ENCODE assay signal across 13 cellular contexts in the genomic region with DNA sequence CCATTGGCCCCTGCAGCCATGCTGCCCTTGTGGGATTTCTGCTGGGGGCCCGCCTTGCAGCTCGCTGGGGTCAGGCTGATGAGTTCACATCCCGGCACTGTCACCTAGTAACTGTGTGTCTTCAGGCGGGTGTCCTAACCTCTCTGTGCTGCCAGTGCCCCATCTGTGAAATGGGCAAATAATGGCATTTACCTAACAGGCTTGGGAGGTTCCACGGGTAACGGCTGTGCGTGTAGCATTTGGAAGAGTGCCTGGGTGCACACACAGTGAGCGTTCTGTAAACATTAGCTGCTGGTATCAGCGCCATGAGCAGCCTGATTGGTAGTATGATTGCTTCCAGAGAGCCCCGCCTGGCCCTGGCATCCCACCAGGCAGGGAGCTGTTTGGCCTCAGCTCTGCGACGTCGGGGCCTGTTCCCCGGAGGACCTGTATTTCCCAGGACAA.
DNase-seq lines count a peak whose midpoint lies in the region; ATAC-seq and TF ChIP-seq lines count a peak whose summit lies in the region.
"Had no signal": no experiment of that assay in that cellular context is flagged by ENCODE, and none has a peak within 500 bp of the region (broad histone marks: within the 10 kb centered on the region; RNA-seq: fewer than 3 reads in every experiment).

No MANE protein-coding gene starts in this region.

- no peaks in the 10 kb centered on the region for H3F3A ChIP-seq in PC-3 (ENCODE audit: low read length, unreplicated experiment)

- H3K4me3 ChIP-seq in mucosa of rectum (ENCODE audit: low read length in 2 of 2), result no peak overlapping the region
- no peak overlapping the region for H3K4me3 ChIP-seq in PC-3 (ENCODE audit: low read length)

- no peaks in the 10 kb centered on the region for H3K27me3 ChIP-seq in mucosa of rectum (ENCODE audit: control insufficient read depth in 2 of 2, insufficient read depth in 2 of 2, low read length in 2 of 2)
- no peaks in the 10 kb centered on the region for H3K27me3 ChIP-seq in PC-3 (ENCODE audit: low read length)

- POLR2A ChIA-PET in PC-3 (lab: Charles Lee; ENCODE audit: unreplicated experiment), result no interaction called here

- peak; percentile 50 for DNase-seq in NAMALWA (ENCODE audit: low spot score)
- DNase-seq in GM20000 (ENCODE audit: low spot score), result no peak
- DNase-seq in PC-3, result no peak
- DNase-seq in AML-193 (lab: John Stamatoyannopoulos, UW), result no peak
- DNase-seq in OCI-M2 (lab: John Stamatoyannopoulos, UW; ENCODE audit: unreplicated experiment), result no peak
- DNase-seq: activated CD4-positive, alpha-beta T cell treated with anti-CD3 and anti-CD28 coated beads for 48 hours; activated T-cell treated with anti-CD3 and anti-CD28 coated beads, Interleukin-2, amount 50 U/mL, for 1 hour; midbrain; NCI-H2029 treated with DMSO at 0.1 percent for 48 hours; SW 1271 had no signal

- H3K4me1 ChIP-seq in mucosa of rectum (ENCODE audit: control insufficient read depth in 2 of 2, insufficient read depth in 2 of 2, low read length in 2 of 2) (peaks cover 54 to 55% of the 10 kb centered on the region in 2 donors), PC-3 (ENCODE audit: insufficient read depth, low read length) (no peaks in the 10 kb centered on the region)

- CTCF ChIA-PET in PC-3 (lab: Charles Lee), result no interaction called here

- no peaks in the 10 kb centered on the region for H3K9me3 ChIP-seq in mucosa of rectum (ENCODE audit: control insufficient read depth in 2 of 2, low read length in 2 of 2)
- H3K9me3 ChIP-seq in PC-3 (ENCODE audit: low read length), result no peaks in the 10 kb centered on the region

- no TSS peak for BruUV-seq in PC-3 (replicated peaks; lab: Mats Ljungman, UMichigan)

- TF ChIP-seq CTCF in C4-2B (conservative IDR thresholded peaks at IDR 0.05) (no peak), VCaP (conservative IDR thresholded peaks at IDR 0.05) (no peak), GM20000 (IDR thresholded peaks at IDR 0.05; ENCODE audit: extremely low read depth, missing control alignments) (no peak), PC-3 (conservative IDR thresholded peaks at IDR 0.05; ENCODE audit: low read depth, low read length) (no peak)

- no peak overlapping the region for H2AFZ ChIP-seq in PC-3 (ENCODE audit: low read length)

- H3K9ac ChIP-seq in mucosa of rectum (ENCODE audit: low read depth in 1 of 2, low read length in 2 of 2), result no peak overlapping the region
- no peak overlapping the region for H3K9ac ChIP-seq in PC-3 (ENCODE audit: low read length)

- no peaks in the 10 kb centered on the region for H3K9me2 ChIP-seq in PC-3 (replicated peaks; ENCODE audit: low read length)

- ATAC-seq in PC-3, result no peak

- H3K79me2 ChIP-seq in PC-3 (ENCODE audit: low read length), result no peaks in the 10 kb centered on the region

- H3K36me3 ChIP-seq in mucosa of rectum (ENCODE audit: control insufficient read depth in 2 of 2, insufficient read depth in 2 of 2, low read length in 2 of 2) (no peaks in the 10 kb centered on the region), PC-3 (ENCODE audit: low read depth, low read length) (no peaks in the 10 kb centered on the region)

- intact Hi-C loops in PC-3 (cut with micrococcal nuclease), result no loop called here

- no peaks in the 10 kb centered on the region for H4K20me1 ChIP-seq in PC-3 (ENCODE audit: low read length)

- H3K27ac ChIP-seq in C4-2B (peak overlapping the region; percentile 67), VCaP (peak overlapping the region; percentile 20; the same call in 1 of the 2 replicates), mucosa of rectum (ENCODE audit: low read depth in 2 of 2, low read length in 2 of 2) (peak overlapping the region; percentile 62 to 77), PC-3 (ENCODE audit: low read length) (no peak overlapping the region)

- no peak overlapping the region for H3K4me2 ChIP-seq in PC-3 (ENCODE audit: low read length)
